ENCODE assay signal across 13 cellular contexts in the genomic region with DNA sequence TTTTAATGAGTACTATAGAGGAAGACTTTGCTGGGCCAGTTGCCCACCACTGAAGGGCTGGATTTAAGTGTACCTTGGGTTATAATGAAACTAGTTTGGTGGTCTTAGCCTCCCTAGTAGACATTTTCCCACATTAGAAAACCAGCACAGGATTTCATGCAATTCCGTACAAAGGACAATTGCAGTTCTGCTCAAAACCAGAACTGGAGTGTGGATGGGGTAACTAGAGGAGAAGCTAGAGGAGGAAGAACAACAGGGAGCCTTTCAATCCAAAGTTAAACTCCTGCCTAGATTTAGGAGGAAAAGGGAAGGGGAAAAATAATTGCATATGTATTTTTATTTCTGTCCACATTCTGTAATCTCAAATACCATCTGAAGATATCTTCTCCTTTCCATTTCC.
DNase-seq lines count a peak whose midpoint lies in the region; ATAC-seq and TF ChIP-seq lines count a peak whose summit lies in the region.
"Had no signal": no experiment of that assay in that cellular context is flagged by ENCODE, and none has a peak within 500 bp of the region (broad histone marks: within the 10 kb centered on the region; RNA-seq: fewer than 3 reads in every experiment).

No MANE protein-coding gene starts in this region.

- TF ChIP-seq RAD21 in HCT116 (IDR thresholded peaks at IDR 0.05; ENCODE audit: low read depth): no peak

- H3K27me3 Mint-ChIP-seq in neural progenitor cell (ENCODE audit: insufficient read depth, low read depth) (peaks cover 12% of the 10 kb centered on the region), GM23338 (ENCODE audit: insufficient read depth, low read depth, poor library complexity) (peaks cover 9% of the 10 kb centered on the region)
- peaks cover 4% of the 10 kb centered on the region for H3K27me3 Mint-ChIP-seq in activated T-helper 1 cell treated with anti-CD3 and anti-CD28 coated beads, Interleukin-12 subunit alpha, Interleukin-12 subunit beta, Interleukin-2, Interleukin-4 antibody, amounts not matched to agents 30 ng/mL and 10 ng/mL and 1 ng/mL, durations not matched to agents 14 hours and 24 hours and 36 hours (ENCODE audit: insufficient read depth)
- H3K27me3 Mint-ChIP-seq: activated CD8-positive, alpha-beta T cell treated with anti-CD3 and anti-CD28 coated beads for 36 hours had no signal

- H3K79me2 ChIP-seq in HCT116 (ENCODE audit: insufficient read depth, low read length): no peaks in the 10 kb centered on the region
- no peaks in the 10 kb centered on the region for H3K79me2 ChIP-seq in neural progenitor cell (ENCODE audit: low read depth)
- H3K79me2 ChIP-seq in GM23338 (replicated peaks; ENCODE audit: insufficient read depth): no peaks in the 10 kb centered on the region

- H3K9me3 Mint-ChIP-seq in neural progenitor cell: peaks cover 6% of the 10 kb centered on the region
- H3K9me3 Mint-ChIP-seq in GM23338: no peaks in the 10 kb centered on the region
- no peaks in the 10 kb centered on the region for H3K9me3 Mint-ChIP-seq in activated T-helper 1 cell treated with anti-CD3 and anti-CD28 coated beads, Interleukin-12 subunit alpha, Interleukin-12 subunit beta, Interleukin-2, Interleukin-4 antibody, amounts not matched to agents 30 ng/mL and 10 ng/mL and 1 ng/mL, durations not matched to agents 14 hours and 24 hours and 36 hours
- H3K9me3 Mint-ChIP-seq: activated CD8-positive, alpha-beta T cell treated with anti-CD3 and anti-CD28 coated beads for 36 hours had no signal

- H3K36me3 Mint-ChIP-seq in neural progenitor cell (no peaks in the 10 kb centered on the region), GM23338 (ENCODE audit: low read depth) (no peaks in the 10 kb centered on the region)
- no peaks in the 10 kb centered on the region for H3K36me3 Mint-ChIP-seq in activated T-helper 1 cell treated with anti-CD3 and anti-CD28 coated beads, Interleukin-12 subunit alpha, Interleukin-12 subunit beta, Interleukin-2, Interleukin-4 antibody, amounts not matched to agents 30 ng/mL and 10 ng/mL and 1 ng/mL, durations not matched to agents 14 hours and 24 hours and 36 hours (ENCODE audit: low read depth)

- H3K9me2 ChIP-seq in HCT116 (ENCODE audit: insufficient read depth): no peaks in the 10 kb centered on the region
- H3K9me2 ChIP-seq in GM23338 (ENCODE audit: insufficient read depth): no peaks in the 10 kb centered on the region; the same call in 1 of the 2 replicates

- H2AFZ ChIP-seq in HCT116 (ENCODE audit: low read depth, low read length, poor library complexity, severe bottlenecking) (peak overlapping the region; percentile 37), neural progenitor cell (replicated peaks) (peak overlapping the region; percentile 3), GM23338 (no peak overlapping the region)

- H3K4me3 ChIP-seq in HCT116 (replicated peaks in 1 of 2; ENCODE audit: low read depth in 1 of 2, low read length in 2 of 2) (no peak overlapping the region), fibroblast of the aortic adventitia (ENCODE audit: low read depth, low read length) (no peak overlapping the region), neural progenitor cell (no peak overlapping the region), GM23338 (no peak overlapping the region)
- H3K4me3 ChIP-seq: lung had no signal

- CTCF ChIA-PET in HCT116 (lab: Charles Lee): interaction anchor here (1.5 kb wide), 1 partner anchor 97 kb away, joined by 4 read pairs; the partner anchor contains the start of gene SSBP2

- no peaks in the 10 kb centered on the region for H3K27me3 ChIP-seq in HCT116 (ENCODE audit: insufficient read depth, low read length)
- no peaks in the 10 kb centered on the region for H3K27me3 ChIP-seq in neural progenitor cell
- no peaks in the 10 kb centered on the region for H3K27me3 ChIP-seq in GM23338 (ENCODE audit: insufficient read depth)

- DNase-seq in HCT116 (ENCODE audit: low read depth, low spot score): no peak
- DNase-seq in amniotic epithelial cell (ENCODE audit: low read depth): peak; percentile 35
- DNase-seq in fibroblast of the aortic adventitia (ENCODE audit: low read depth): peak; percentile 49
- DNase-seq in neural progenitor cell (ENCODE audit: low spot score): peak; percentile 63
- no peak for DNase-seq in T-helper 2 cell
- DNase-seq in GM23338 (ENCODE audit: low spot score): no peak
- DNase-seq in activated T-helper 1 cell treated with anti-CD3 and anti-CD28 coated beads, Interleukin-12 subunit alpha, Interleukin-12 subunit beta, Interleukin-2, Interleukin-4 antibody, amounts not matched to agents 30 ng/mL and 10 ng/mL and 1 ng/mL, durations not matched to agents 14 hours and 24 hours and 36 hours (ENCODE audit: low spot score): no peak
- DNase-seq in mesenteric fat pad (ENCODE audit: low spot score): no peak
- DNase-seq: activated CD8-positive, alpha-beta T cell treated with anti-CD3 and anti-CD28 coated beads for 36 hours; cortex of kidney; Karpas-422; T-helper 9 cell had no signal

- no peak overlapping the region for H3K9ac ChIP-seq in HCT116 (ENCODE audit: low read length)
- no peak overlapping the region for H3K9ac ChIP-seq in neural progenitor cell

- no peaks in the 10 kb centered on the region for H3K36me3 ChIP-seq in HCT116 (ENCODE audit: control insufficient read depth in 1 of 2, insufficient read depth in 2 of 2, low read length in 2 of 2)
- no peaks in the 10 kb centered on the region for H3K36me3 ChIP-seq in neural progenitor cell
- no peaks in the 10 kb centered on the region for H3K36me3 ChIP-seq in GM23338 (ENCODE audit: insufficient read depth)

- H3K27ac ChIP-seq in HCT116 (ENCODE audit: low read depth, low read length) (no peak overlapping the region), neural progenitor cell (peak overlapping the region; percentile 21), GM23338 (ENCODE audit: low read depth) (no peak overlapping the region)

- TF ChIP-seq CTCF in HCT116 (IDR thresholded peaks at IDR 0.05 in 2 of 3, conservative IDR thresholded peaks at IDR 0.05 in 1 of 3; ENCODE audit: borderline replicate concordance in 1 of 3, insufficient read depth in 1 of 3, low read depth in 2 of 3, low read length in 2 of 3) (no peak), fibroblast of the aortic adventitia (IDR thresholded peaks at IDR 0.05; ENCODE audit: insufficient read depth, low read length) (no peak), neural progenitor cell (IDR thresholded peaks at IDR 0.05) (no peak), GM23338 (conservative IDR thresholded peaks at IDR 0.05; ENCODE audit: low read depth in 2 of 2) (no peak)

- peaks cover 23 to 35% of the 10 kb centered on the region in 2 experiments for H3K4me1 ChIP-seq in HCT116 (ENCODE audit: control insufficient read depth in 1 of 2, insufficient read depth in 2 of 2, low read length in 2 of 2)
- H3K4me1 ChIP-seq in neural progenitor cell: peaks cover 68% of the 10 kb centered on the region
- peaks cover 32% of the 10 kb centered on the region for H3K4me1 ChIP-seq in GM23338 (ENCODE audit: insufficient read depth)

- no peak for TF ChIP-seq POLR2A in HCT116 (IDR thresholded peaks at IDR 0.05; ENCODE audit: borderline replicate concordance, extremely low read depth, insufficient read depth, insufficient read length)

- H3K4me1 Mint-ChIP-seq in neural progenitor cell (peaks cover 62% of the 10 kb centered on the region), GM23338 (peaks cover 39% of the 10 kb centered on the region)
- H3K4me1 Mint-ChIP-seq in activated T-helper 1 cell treated with anti-CD3 and anti-CD28 coated beads, Interleukin-12 subunit alpha, Interleukin-12 subunit beta, Interleukin-2, Interleukin-4 antibody, amounts not matched to agents 30 ng/mL and 10 ng/mL and 1 ng/mL, durations not matched to agents 14 hours and 24 hours and 36 hours (ENCODE audit: low read depth): peaks cover 38% of the 10 kb centered on the region

- H3K9me3 ChIP-seq in HCT116 (ENCODE audit: control insufficient read depth in 1 of 2, insufficient read depth in 1 of 2, low read depth in 1 of 2, low read length in 2 of 2) (no peaks in the 10 kb centered on the region), neural progenitor cell (ENCODE audit: low read depth) (no peaks in the 10 kb centered on the region)

- RAD21 ChIA-PET in HCT116 (lab: Charles Lee; ENCODE audit: low non-redundant PET in 1 of 2, low total read pairs in 2 of 2, uncharacterized antibody in 2 of 2, unreplicated experiment in 2 of 2): no interaction called here

- intact Hi-C loops in HCT116 (cut with micrococcal nuclease): no loop called here
- intact Hi-C loops in activated T-helper 1 cell treated with anti-CD3 and anti-CD28 coated beads, Interleukin-12 subunit alpha, Interleukin-12 subunit beta, Interleukin-2, Interleukin-4 antibody, amounts not matched to agents 30 ng/mL and 10 ng/mL and 1 ng/mL, durations not matched to agents 14 hours and 24 hours and 36 hours (cut with micrococcal nuclease): no loop called here

- H3F3A ChIP-seq in neural progenitor cell (ENCODE audit: low read depth) (peaks cover 45% of the 10 kb centered on the region), GM23338 (replicated peaks; ENCODE audit: low read depth) (no peaks in the 10 kb centered on the region; the same call in 1 of the 2 replicates)

- POLR2A ChIA-PET in HCT116 (lab: Charles Lee): interaction anchor here (1.0 to 1.5 kb wide), 2 partner anchors 93 to 97 kb away, joined by 3 to 5 read pairs; partner anchors contain the start of gene SSBP2

- ATAC-seq in HCT116 (no peak), GM23338 (no peak)
- ATAC-seq: activated CD8-positive, alpha-beta T cell treated with anti-CD3 and anti-CD28 coated beads for 36 hours had no signal

- no peak overlapping the region for H3K4me3 Mint-ChIP-seq in neural progenitor cell
- H3K4me3 Mint-ChIP-seq in GM23338: no peak overlapping the region
- no peak overlapping the region for H3K4me3 Mint-ChIP-seq in activated T-helper 1 cell treated with anti-CD3 and anti-CD28 coated beads, Interleukin-12 subunit alpha, Interleukin-12 subunit beta, Interleukin-2, Interleukin-4 antibody, amounts not matched to agents 30 ng/mL and 10 ng/mL and 1 ng/mL, durations not matched to agents 14 hours and 24 hours and 36 hours
- H3K4me3 Mint-ChIP-seq: activated CD8-positive, alpha-beta T cell treated with anti-CD3 and anti-CD28 coated beads for 36 hours had no signal

- H3K27ac Mint-ChIP-seq in neural progenitor cell: peak overlapping the region; percentile 99
- H3K27ac Mint-ChIP-seq in GM23338: no peak overlapping the region
- no peak overlapping the region for H3K27ac Mint-ChIP-seq in activated T-helper 1 cell treated with anti-CD3 and anti-CD28 coated beads, Interleukin-12 subunit alpha, Interleukin-12 subunit beta, Interleukin-2, Interleukin-4 antibody, amounts not matched to agents 30 ng/mL and 10 ng/mL and 1 ng/mL, durations not matched to agents 14 hours and 24 hours and 36 hours
- H3K27ac Mint-ChIP-seq: activated CD8-positive, alpha-beta T cell treated with anti-CD3 and anti-CD28 coated beads for 36 hours had no signal

- no TSS peak for BruUV-seq in HCT116 (replicated peaks; lab: Mats Ljungman, UMichigan)

- no peaks in the 10 kb centered on the region for H4K20me1 ChIP-seq in HCT116 (ENCODE audit: insufficient read depth)
- H4K20me1 ChIP-seq in neural progenitor cell (ENCODE audit: low read depth): no peaks in the 10 kb centered on the region
- H4K20me1 ChIP-seq in GM23338 (replicated peaks; ENCODE audit: insufficient read depth): no peaks in the 10 kb centered on the region

- H3K4me2 ChIP-seq in HCT116 (ENCODE audit: low read length) (no peak overlapping the region), neural progenitor cell (no peak overlapping the region), GM23338 (no peak overlapping the region)

TF ChIP-seq in GM23338, 12 proteins besides CTCF, POLR2A, EP300 and RAD21 (continues in another document):
- no peak for TF ChIP-seq JUNB (IDR thresholded peaks at IDR 0.05; ENCODE audit: unreplicated experiment)

Comparison
In these comparisons a context has a peak if more than half of its experiments do, and no peak if none do; other contexts are left out.
1. DNase-seq: peak in amniotic epithelial cell (single experiment), fibroblast of the aortic adventitia (single experiment) and neural progenitor cell (single experiment); none in HCT116 (single experiment), T-helper 2 cell (0 of 5), GM23338 (single experiment), activated T-helper 1 cell treated with anti-CD3 and anti-CD28 coated beads, Interleukin-12 subunit alpha, Interleukin-12 subunit beta, Interleukin-2, Interleukin-4 antibody, amounts not matched to agents 30 ng/mL and 10 ng/mL and 1 ng/mL, durations not matched to agents 14 hours and 24 hours and 36 hours (single experiment) and mesenteric fat pad (single experiment).